Comparison of ENCODE assay signal across 26 cellular contexts in genomic region chr20:42272516-42272915, GRCh38.
"Had no signal": no experiment of that assay in that cellular context is flagged by ENCODE, and none has a peak within 500 bp of the region (broad histone marks: within the 10 kb centered on the region; RNA-seq: fewer than 3 reads in every experiment).

No MANE protein-coding gene starts in this region.

- H3K4me3 Mint-ChIP-seq: naive B cell; naive thymus-derived CD8-positive, alpha-beta T cell; natural killer cell treated with Interleukin-12 subunit alpha and Interleukin-12 subunit beta and Interleukin-15 and Interleukin-18, amount 100 ng/mL, for 72 hours; nephron progenitor cell; stimulated activated effector memory CD8-positive, alpha-beta T cell treated with anti-CD3 and anti-CD28 coated beads, Interleukin-12 subunit alpha, Interleukin-12 subunit beta, amount 100 ng/mL, for 72 hours; stimulated activated naive B cell treated with anti-CD40 and anti-IgM and Interleukin-4, amounts not matched to agents 10 μg/mL and 1 μg/mL and 100 μg/mL, for 72 hours; stimulated activated naive CD8-positive, alpha-beta T cell treated with anti-CD3 and anti-CD28 coated beads, Interleukin-15, Interleukin-2, amounts not matched to agents 100 ng/mL and 50 ng/mL, for 24 hours had no signal

- H3K36me3 ChIP-seq: neutrophil, pancreas, right lobe of liver, sigmoid colon, stomach, thoracic aorta, thyroid gland, tibial nerve, upper lobe of left lung had no signal

- DNase-seq: naive B cell; naive thymus-derived CD8-positive, alpha-beta T cell; nephron progenitor cell; nucleus accumbens; pancreas; psoas muscle; right cardiac atrium; right lobe of liver; sigmoid colon; small intestine; stimulated activated CD4-positive, alpha-beta T cell treated with anti-CD3 and anti-CD28 coated beads, Interleukin-15, amount 100 ng/mL, for 24 hours; stimulated activated CD4-positive, alpha-beta T cell treated with anti-CD3 and anti-CD28 coated beads, Interleukin-2, amount 100 ng/mL, for 24 hours; stimulated activated CD4-positive, alpha-beta T cell treated with anti-CD3 and anti-CD28 coated beads, Interleukin-2, amount 100 ng/mL, for 48 hours; stimulated activated CD4-positive, alpha-beta T cell treated with anti-CD3 and anti-CD28 coated beads, Interleukin-4, amount 100 ng/mL, for 24 hours; stimulated activated naive B cell treated with anti-CD40 and anti-IgM and Interleukin-4, amounts not matched to agents 10 μg/mL and 1 μg/mL and 100 μg/mL, for 72 hours; stimulated activated naive CD4-positive, alpha-beta T cell treated with Interleukin-2 at 50 U/mL for 16 hours; stomach; thyroid gland; trophoblast cell had no signal

- H3K36me3 Mint-ChIP-seq: naive B cell; naive thymus-derived CD8-positive, alpha-beta T cell; natural killer cell treated with Interleukin-12 subunit alpha and Interleukin-12 subunit beta and Interleukin-15 and Interleukin-18, amount 100 ng/mL, for 72 hours; stimulated activated effector memory CD8-positive, alpha-beta T cell treated with anti-CD3 and anti-CD28 coated beads, Interleukin-12 subunit alpha, Interleukin-12 subunit beta, amount 100 ng/mL, for 72 hours; stimulated activated naive B cell treated with anti-CD40 and anti-IgM and Interleukin-4, amounts not matched to agents 10 μg/mL and 1 μg/mL and 100 μg/mL, for 72 hours had no signal

- H3K27me3 ChIP-seq: neutrophil, pancreas, right lobe of liver, sigmoid colon, thyroid gland, tibial nerve, upper lobe of left lung had no signal

- H3K4me1 ChIP-seq: pancreas, psoas muscle, right lobe of liver, sigmoid colon, stomach, thyroid gland, tibial nerve, upper lobe of left lung had no signal

- ATAC-seq: naive thymus-derived CD8-positive, alpha-beta T cell; natural killer cell treated with Interleukin-12 subunit alpha and Interleukin-12 subunit beta and Interleukin-15 and Interleukin-18, amount 100 ng/mL, for 72 hours; pancreas; psoas muscle; right cardiac atrium; right lobe of liver; stimulated activated effector memory CD8-positive, alpha-beta T cell treated with anti-CD3 and anti-CD28 coated beads, Interleukin-12 subunit alpha, Interleukin-12 subunit beta, amount 100 ng/mL, for 72 hours; stimulated activated naive B cell treated with anti-CD40 and anti-IgM and Interleukin-4, amounts not matched to agents 10 μg/mL and 1 μg/mL and 100 μg/mL, for 72 hours had no signal

- H3K4me3 ChIP-seq: pancreas, psoas muscle, right lobe of liver, sigmoid colon, stomach, thoracic aorta, thyroid gland, tibial nerve, upper lobe of left lung had no signal

- H3K9me3 ChIP-seq: neutrophil, pancreas, psoas muscle, right lobe of liver, sigmoid colon, stomach, thoracic aorta, thyroid gland, tibial nerve, upper lobe of left lung had no signal

- H3K4me1 Mint-ChIP-seq: naive B cell; naive thymus-derived CD8-positive, alpha-beta T cell; nephron progenitor cell; stimulated activated effector memory CD8-positive, alpha-beta T cell treated with anti-CD3 and anti-CD28 coated beads, Interleukin-12 subunit alpha, Interleukin-12 subunit beta, amount 100 ng/mL, for 72 hours had no signal

- H3K27me3 Mint-ChIP-seq: naive B cell; natural killer cell treated with Interleukin-12 subunit alpha and Interleukin-12 subunit beta and Interleukin-15 and Interleukin-18, amount 100 ng/mL, for 72 hours; stimulated activated naive B cell treated with anti-CD40 and anti-IgM and Interleukin-4, amounts not matched to agents 10 μg/mL and 1 μg/mL and 100 μg/mL, for 72 hours; stimulated activated naive CD8-positive, alpha-beta T cell treated with anti-CD3 and anti-CD28 coated beads, Interleukin-15, Interleukin-2, amounts not matched to agents 100 ng/mL and 50 ng/mL, for 24 hours had no signal

- H3K27ac Mint-ChIP-seq: naive B cell; naive thymus-derived CD8-positive, alpha-beta T cell; natural killer cell treated with Interleukin-12 subunit alpha and Interleukin-12 subunit beta and Interleukin-15 and Interleukin-18, amount 100 ng/mL, for 72 hours; nephron progenitor cell; stimulated activated effector memory CD8-positive, alpha-beta T cell treated with anti-CD3 and anti-CD28 coated beads, Interleukin-12 subunit alpha, Interleukin-12 subunit beta, amount 100 ng/mL, for 72 hours; stimulated activated naive B cell treated with anti-CD40 and anti-IgM and Interleukin-4, amounts not matched to agents 10 μg/mL and 1 μg/mL and 100 μg/mL, for 72 hours; stimulated activated naive CD8-positive, alpha-beta T cell treated with anti-CD3 and anti-CD28 coated beads, Interleukin-15, Interleukin-2, amounts not matched to agents 100 ng/mL and 50 ng/mL, for 24 hours had no signal

- H3K9me3 Mint-ChIP-seq: nephron progenitor cell had no signal

- H3K27ac ChIP-seq: neutrophil, pancreas, psoas muscle, right lobe of liver, sigmoid colon, stomach, thoracic aorta, thyroid gland, tibial nerve, upper lobe of left lung had no signal
